21 cellular contexts compared by ENCODE assay signal in the genomic region with DNA sequence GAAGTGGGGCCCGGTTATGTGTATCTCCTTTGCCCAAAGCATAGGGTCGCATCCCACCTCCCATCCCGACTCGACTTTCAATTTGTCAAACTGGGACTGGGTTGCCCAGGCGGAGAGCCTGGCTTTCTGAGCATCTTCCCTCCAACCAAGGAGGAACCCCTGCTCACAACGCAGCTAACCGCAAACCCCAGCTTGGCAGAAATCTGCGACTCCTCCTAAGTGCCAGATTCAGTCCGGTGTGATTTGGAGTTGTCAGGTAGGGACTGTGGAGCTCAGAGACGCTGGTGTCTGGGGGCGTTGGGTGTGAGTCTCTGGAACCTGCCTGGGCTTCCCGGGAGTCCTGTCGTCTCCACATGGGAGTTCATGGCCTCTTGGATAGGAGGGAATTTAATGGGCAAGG.
"Had no signal": no experiment of that assay in that cellular context is flagged by ENCODE, and none has a peak within 500 bp of the region (broad histone marks: within the 10 kb centered on the region; RNA-seq: fewer than 3 reads in every experiment).

No MANE protein-coding gene starts in this region.

- H3K9me3 ChIP-seq: left lung, prostate gland, right atrium auricular region, tibial artery had no signal

- H3K27ac ChIP-seq: hepatocyte, left lung, prostate gland, right atrium auricular region, tibial artery had no signal

- DNase-seq: activated CD4-positive, alpha-beta T cell treated with anti-CD3 and anti-CD28 coated beads, Interleukin-2, amount 10 ng/mL, durations not matched to agents 7 days and 5 days; activated CD8-positive, alpha-beta memory T cell treated with anti-CD3 and anti-CD28 coated beads for 24 hours; activated effector memory CD4-positive, alpha-beta T cell treated with anti-CD3 and anti-CD28 coated beads, Interleukin-2, amount 50 U/mL, for 16 hours; activated naive CD4-positive, alpha-beta T cell treated with anti-CD3 and anti-CD28 coated beads, Interleukin-2, amount 50 U/mL, for 16 hours; activated T-cell treated with anti-CD3 and anti-CD28 coated beads, Interleukin-2, amount 50 U/mL, for 72 hours; aorta; cerebellar nuclear complex; cortex of kidney; effector CD4-positive, alpha-beta T cell; foreskin fibroblast; stimulated activated CD4-positive, alpha-beta T cell treated with anti-CD3 and anti-CD28 coated beads, Interleukin-12 subunit alpha, Interleukin-12 subunit beta, amount 100 ng/mL, for 4 hours; stimulated activated CD4-positive, alpha-beta T cell treated with anti-CD3 and anti-CD28 coated beads, Interleukin-1b, Interleukin-23, amount 100 ng/mL, for 48 hours; stimulated activated CD8-positive, alpha-beta memory T cell treated with anti-CD3 and anti-CD28 coated beads, Interleukin-4, amount 100 ng/mL, for 48 hours; stimulated activated naive CD8-positive, alpha-beta T cell treated with anti-CD3 and anti-CD28 coated beads, Interleukin-15, Interleukin-2, amounts not matched to agents 100 U/mL and 50 U/mL, for 24 hours; substantia nigra; tibial artery had no signal

- H3K27ac Mint-ChIP-seq: activated CD4-positive, alpha-beta T cell treated with anti-CD3 and anti-CD28 coated beads, Interleukin-2, amount 10 ng/mL, durations not matched to agents 7 days and 5 days; activated T-cell treated with anti-CD3 and anti-CD28 coated beads, Interleukin-2, amount 50 U/mL, for 72 hours had no signal

- H3K4me1 Mint-ChIP-seq: activated CD4-positive, alpha-beta T cell treated with anti-CD3 and anti-CD28 coated beads, Interleukin-2, amount 10 ng/mL, durations not matched to agents 7 days and 5 days had no signal

- H3K4me3 ChIP-seq: left lung, prostate gland, tibial artery had no signal

- H3K36me3 ChIP-seq: left lung, prostate gland, right atrium auricular region, tibial artery had no signal

- H3K4me1 ChIP-seq: left lung, prostate gland, tibial artery had no signal

- ATAC-seq: activated CD4-positive, CD25-positive, alpha-beta regulatory T cell treated with anti-CD3 and anti-CD28 coated beads, Interleukin-2, amount 50 U/mL, for 24 hours; activated T-cell treated with anti-CD3 and anti-CD28 coated beads, Interleukin-2, amount 50 U/mL, for 72 hours; stimulated activated naive CD8-positive, alpha-beta T cell treated with anti-CD3 and anti-CD28 coated beads, Interleukin-15, Interleukin-2, amounts not matched to agents 100 U/mL and 50 U/mL, for 24 hours had no signal

- H3K4me3 Mint-ChIP-seq: activated CD4-positive, alpha-beta T cell treated with anti-CD3 and anti-CD28 coated beads, Interleukin-2, amount 10 ng/mL, durations not matched to agents 7 days and 5 days; activated T-cell treated with anti-CD3 and anti-CD28 coated beads, Interleukin-2, amount 50 U/mL, for 72 hours had no signal
